ENCODE assay signal across 27 cellular contexts in genomic region chrX:24603191-24603590, GRCh38.
"Had no signal": no experiment of that assay in that cellular context is flagged by ENCODE, and none has a peak within 500 bp of the region (broad histone marks: within the 10 kb centered on the region; RNA-seq: fewer than 3 reads in every experiment).

No MANE protein-coding gene starts in this region.

- DNase-seq: colonic mucosa; cortex of kidney; dermis blood vessel endothelial cell; dorsolateral prefrontal cortex; effector CD4-positive, alpha-beta T cell; effector CD8-positive, alpha-beta T cell; effector memory CD4-positive, alpha-beta T cell; effector memory CD8-positive, alpha-beta T cell; endodermal cell; erythroblast; esophagus squamous epithelium; foreskin fibroblast; foreskin keratinocyte; foreskin melanocyte; gastrocnemius medialis; glutamatergic neuron; head of caudate nucleus; heart left ventricle; heart right ventricle had no signal

- H3K27me3 ChIP-seq: colonic mucosa, esophagus muscularis mucosa, esophagus squamous epithelium, foreskin keratinocyte, gastrocnemius medialis, gastroesophageal sphincter, heart left ventricle had no signal

- H3K27ac ChIP-seq: colonic mucosa, coronary artery, dorsolateral prefrontal cortex, epithelial cell of prostate, esophagus muscularis mucosa, esophagus squamous epithelium, foreskin keratinocyte, gastrocnemius medialis, gastroesophageal sphincter, heart left ventricle, heart right ventricle had no signal

- H3K9me3 ChIP-seq: colonic mucosa, esophagus muscularis mucosa, esophagus squamous epithelium, gastrocnemius medialis, gastroesophageal sphincter, heart left ventricle, heart right ventricle had no signal

- H3K36me3 ChIP-seq: colonic mucosa, esophagus muscularis mucosa, esophagus squamous epithelium, gastrocnemius medialis, gastroesophageal sphincter, heart left ventricle, heart right ventricle had no signal

- H3K4me1 ChIP-seq: colonic mucosa, esophagus muscularis mucosa, esophagus squamous epithelium, foreskin keratinocyte, gastrocnemius medialis, gastroesophageal sphincter, heart left ventricle, heart right ventricle had no signal

- H3K4me3 ChIP-seq: colonic mucosa, coronary artery, dorsolateral prefrontal cortex, esophagus muscularis mucosa, esophagus squamous epithelium, gastrocnemius medialis, gastroesophageal sphincter, heart left ventricle, heart right ventricle had no signal

- FAIRE-seq: colon, endometrium, endothelial cell of umbilical vein, frontal cortex had no signal
